ENCODE assay signal across 10 cellular contexts in genomic region chr6:152129606-152130249, GRCh38.
DNase-seq lines count a peak whose midpoint lies in the region; ATAC-seq and TF ChIP-seq lines count a peak whose summit lies in the region.
"Had no signal": no experiment of that assay in that cellular context is flagged by ENCODE, and none has a peak within 500 bp of the region (broad histone marks: within the 10 kb centered on the region; RNA-seq: fewer than 3 reads in every experiment).

No MANE protein-coding gene starts in this region.

- H2AK5ac ChIP-seq in IMR-90 (ENCODE audit: low read depth, low read length): peak overlapping the region; percentile 31; the same call in 1 of the 2 replicates

- H4K5ac ChIP-seq in IMR-90 (ENCODE audit: low read depth, low read length): peak overlapping the region; percentile 33; the same call in 1 of the 2 replicates

- intact Hi-C loops in IMR-90 (cut with micrococcal nuclease): loop anchor here (2.0 to 10.0 kb wide), 3 partner anchors 139 to 685 kb away; no protein-coding TSS in a partner anchor
- intact Hi-C loops in lower lobe of right lung (cut with DNase I): no loop called here

- TF ChIP-seq CTCF in IMR-90 (conservative IDR thresholded peaks at IDR 0.05; ENCODE audit: low read depth, low read length) (no peak), endodermal cell (conservative IDR thresholded peaks at IDR 0.05) (no peak), lower lobe of right lung (IDR thresholded peaks at IDR 0.05) (no peak)

- H3K23ac ChIP-seq in IMR-90 (ENCODE audit: low read depth, low read length): 0 out of 2 replicates have a peak overlapping the region, but pooled peaks have one; percentile 38

- H2AK9ac ChIP-seq in IMR-90 (replicated peaks; ENCODE audit: low read depth, low read length, poor library complexity): peak overlapping the region; percentile 58

- dilution Hi-C loops in IMR-90 (cut with HindIII; ENCODE audit: low sequenced_read_pairs, unreplicated experiment): no loop called here

- no peak overlapping the region for H3K27ac Mint-ChIP-seq in endodermal cell
- H3K27ac Mint-ChIP-seq in stimulated activated effector memory CD8-positive, alpha-beta T cell treated with anti-CD3 and anti-CD28 coated beads, Interleukin-12 subunit alpha, Interleukin-12 subunit beta, amount 100 ng/mL, for 72 hours: peak overlapping the region; percentile 82
- H3K27ac Mint-ChIP-seq: T-helper 2 cell treated with Interferon-gamma antibody and Interleukin-4, amounts not matched to agents 5 μg/mL and 100 μg/mL, for 36 hours had no signal

- no peaks in the 10 kb centered on the region for H3K27me3 Mint-ChIP-seq in endodermal cell (ENCODE audit: insufficient read depth)

- H3K36me3 ChIP-seq in IMR-90 (ENCODE audit: control insufficient read depth, insufficient read depth, low read length) (peaks cover 25% of the 10 kb centered on the region), endodermal cell (ENCODE audit: control insufficient read depth, insufficient read depth, low read length) (no peaks in the 10 kb centered on the region), lower lobe of right lung (peaks cover 85% of the 10 kb centered on the region)

- H3K4me3 ChIP-seq in IMR-90 (ENCODE audit: insufficient read depth, low read depth, low read length) (peak overlapping the region; percentile 25; the same call in 1 of the 2 replicates), endodermal cell (ENCODE audit: low read length) (no peak overlapping the region), lower lobe of right lung (peak overlapping the region; percentile 48)

- H3K9ac ChIP-seq in IMR-90 (ENCODE audit: low read depth, low read length): peak overlapping the region; percentile 60; the same call in 1 of the 2 replicates
- no peak overlapping the region for H3K9ac ChIP-seq in endodermal cell (ENCODE audit: extremely low read depth, low read length, poor library complexity, severe bottlenecking)

- no peaks in the 10 kb centered on the region for H4K20me1 ChIP-seq in IMR-90 (ENCODE audit: insufficient read depth, low read length)

- in situ Hi-C loops in IMR-90 (cut with MboI; ENCODE audit: low sequenced_read_pairs): loop anchor here (25.0 kb wide), 1 partner anchor 692 kb away; no protein-coding TSS in a partner anchor

- DNase-seq in IMR-90 (peak; percentile 60), endodermal cell (no peak), lower lobe of right lung (no peak), NCI-H1092 (lab: John Stamatoyannopoulos, UW) (no peak), HUDEP-2 (lab: John Stamatoyannopoulos, UW; ENCODE audit: unreplicated experiment in 76 of 76) (no peak), activated gamma-delta T cell treated with Interleukin-2 at 50 U/mL for 16 hours (no peak)
- no peak for DNase-seq in stimulated activated effector memory CD8-positive, alpha-beta T cell treated with anti-CD3 and anti-CD28 coated beads, Interleukin-12 subunit alpha, Interleukin-12 subunit beta, amount 100 ng/mL, for 72 hours (ENCODE audit: low spot score in 2 of 2)
- DNase-seq: NCI-H2227 treated with DMSO at 0.1 percent for 48 hours had no signal

- H3K9me3 Mint-ChIP-seq in endodermal cell: no peaks in the 10 kb centered on the region
- no peaks in the 10 kb centered on the region for H3K9me3 Mint-ChIP-seq in stimulated activated effector memory CD8-positive, alpha-beta T cell treated with anti-CD3 and anti-CD28 coated beads, Interleukin-12 subunit alpha, Interleukin-12 subunit beta, amount 100 ng/mL, for 72 hours
- H3K9me3 Mint-ChIP-seq: T-helper 2 cell treated with Interferon-gamma antibody and Interleukin-4, amounts not matched to agents 5 μg/mL and 100 μg/mL, for 36 hours had no signal

- no peak overlapping the region for H3K56ac ChIP-seq in IMR-90 (ENCODE audit: extremely low read depth, insufficient read depth, low read length)

- no peaks in the 10 kb centered on the region for H3K4me1 Mint-ChIP-seq in endodermal cell
- peaks cover 10% of the 10 kb centered on the region for H3K4me1 Mint-ChIP-seq in stimulated activated effector memory CD8-positive, alpha-beta T cell treated with anti-CD3 and anti-CD28 coated beads, Interleukin-12 subunit alpha, Interleukin-12 subunit beta, amount 100 ng/mL, for 72 hours

- H3K4me3 Mint-ChIP-seq in endodermal cell: no peak overlapping the region
- H3K4me3 Mint-ChIP-seq in stimulated activated effector memory CD8-positive, alpha-beta T cell treated with anti-CD3 and anti-CD28 coated beads, Interleukin-12 subunit alpha, Interleukin-12 subunit beta, amount 100 ng/mL, for 72 hours: no peak overlapping the region
- H3K4me3 Mint-ChIP-seq: T-helper 2 cell treated with Interferon-gamma antibody and Interleukin-4, amounts not matched to agents 5 μg/mL and 100 μg/mL, for 36 hours had no signal

- H4K8ac ChIP-seq in IMR-90 (ENCODE audit: low read depth in 2 of 2, low read length in 2 of 2): peak overlapping the region in 1 of 2 experiments; percentile 58; a peak in 1 of 4 replicates

- ATAC-seq in IMR-90 (ENCODE audit: low read depth) (peak; percentile 91), lower lobe of right lung (peak; percentile 71 to 78), HG03378 (IDR thresholded peaks at IDR 0.05; ENCODE audit: unreplicated experiment) (no peak)
- ATAC-seq in stimulated activated effector memory CD8-positive, alpha-beta T cell treated with anti-CD3 and anti-CD28 coated beads, Interleukin-12 subunit alpha, Interleukin-12 subunit beta, amount 100 ng/mL, for 72 hours: no peak

- H3K27ac ChIP-seq in IMR-90 (ENCODE audit: insufficient read depth, low read length) (peak overlapping the region; percentile 98), endodermal cell (ENCODE audit: low read depth, low read length) (peak overlapping the region; percentile 46), lower lobe of right lung (peak overlapping the region; percentile 80)

- POLR2A ChIA-PET in IMR-90 (lab: Charles Lee; ENCODE audit: unreplicated experiment): no interaction called here

- H2AFZ ChIP-seq in IMR-90 (replicated peaks; ENCODE audit: low read length, poor library complexity): peak overlapping the region; percentile 79

- no CpG with 5 or more reads among the region's 11 CpGs for WGBS in IMR-90 (ENCODE audit: extremely low coverage in 2 of 2, insufficient read length in 1 of 2), 2 experiments
- WGBS in endodermal cell (ENCODE audit: insufficient coverage in 1 of 2, insufficient read length in 1 of 2), 2 experiments: 85 to 94% methylated on average over 7 to 11 of the region's 11 CpGs

- peaks cover 6% of the 10 kb centered on the region; the same call in 1 of the 2 replicates for H3K9me1 ChIP-seq in IMR-90 (ENCODE audit: insufficient read depth, low read length)

- peak overlapping the region; percentile 39; the same call in 1 of the 2 replicates for H3K18ac ChIP-seq in IMR-90 (ENCODE audit: low read depth, low read length)

- peak overlapping the region; percentile 67 for H2BK5ac ChIP-seq in IMR-90 (ENCODE audit: low read depth, low read length, poor library complexity, severe bottlenecking)

- CTCF ChIA-PET in IMR-90 (lab: Yijun Ruan, JAX): interaction anchor here (1.0 kb wide), 1 partner anchor 365 kb away, joined by 3 read pairs; no protein-coding TSS in a partner anchor

- H3K27me3 ChIP-seq in IMR-90 (ENCODE audit: control insufficient read depth, insufficient read depth, low read length) (no peaks in the 10 kb centered on the region), endodermal cell (ENCODE audit: control insufficient read depth, insufficient read depth, low read length, poor library complexity, severe bottlenecking) (no peaks in the 10 kb centered on the region), lower lobe of right lung (ENCODE audit: low read depth) (no peaks in the 10 kb centered on the region)

- no TSS peak for BruUV-seq in IMR-90 (replicated peaks; lab: Mats Ljungman, UMichigan)

- H2BK20ac ChIP-seq in IMR-90 (ENCODE audit: low read depth, low read length): peak overlapping the region; percentile 33; the same call in 1 of the 2 replicates

- peak overlapping the region; percentile 25 for H2BK120ac ChIP-seq in IMR-90 (ENCODE audit: low read depth, low read length)

- no peak overlapping the region for H2BK15ac ChIP-seq in IMR-90 (ENCODE audit: low read depth, low read length)

- TF ChIP-seq RAD21 in IMR-90 (IDR thresholded peaks at IDR 0.05; ENCODE audit: low read length): no peak

- peak overlapping the region; percentile 54; the same call in 1 of the 2 replicates for H3K4ac ChIP-seq in IMR-90 (ENCODE audit: low read depth, low read length)

- H3K14ac ChIP-seq in IMR-90 (replicated peaks; ENCODE audit: low read depth, low read length): peak overlapping the region; percentile 82

- peaks cover 5% of the 10 kb centered on the region for H3K36me3 Mint-ChIP-seq in endodermal cell (ENCODE audit: low read depth)
- H3K36me3 Mint-ChIP-seq in stimulated activated effector memory CD8-positive, alpha-beta T cell treated with anti-CD3 and anti-CD28 coated beads, Interleukin-12 subunit alpha, Interleukin-12 subunit beta, amount 100 ng/mL, for 72 hours: peaks cover 71% of the 10 kb centered on the region

- peak overlapping the region; percentile 57 for H3K4me2 ChIP-seq in IMR-90 (ENCODE audit: low read depth, low read length)

- no peak for TF ChIP-seq POLR2A in IMR-90 (IDR thresholded peaks at IDR 0.05; ENCODE audit: low read depth, low read length)

- no peak overlapping the region for H4K91ac ChIP-seq in IMR-90 (ENCODE audit: insufficient read depth, low read depth, low read length)

- peaks cover 8% of the 10 kb centered on the region for H3K4me1 ChIP-seq in IMR-90 (ENCODE audit: control insufficient read depth, insufficient read depth, low read length)
- H3K4me1 ChIP-seq in endodermal cell (ENCODE audit: control insufficient read depth, insufficient read depth, low read length): no peaks in the 10 kb centered on the region
- H3K4me1 ChIP-seq in lower lobe of right lung: peaks cover 16% of the 10 kb centered on the region

- H3K9me3 ChIP-seq in IMR-90 (ENCODE audit: control insufficient read depth, insufficient read depth, low read length) (no peaks in the 10 kb centered on the region), endodermal cell (ENCODE audit: control insufficient read depth, low read length) (no peaks in the 10 kb centered on the region), lower lobe of right lung (no peaks in the 10 kb centered on the region)

- peaks cover 0 to 6% of the 10 kb centered on the region in 2 experiments; a peak in 1 of 4 replicates for H3K79me1 ChIP-seq in IMR-90 (ENCODE audit: low read depth in 1 of 2, low read length in 2 of 2)

TF ChIP-seq in IMR-90, 13 proteins besides CTCF, POLR2A, EP300 and RAD21 (continues in another document):
- TF ChIP-seq MAZ (IDR thresholded peaks at IDR 0.05; ENCODE audit: borderline replicate concordance, low read depth, low read length) (no peak), FOS (IDR thresholded peaks at IDR 0.05; ENCODE audit: low read depth, low read length) (no peak), SMC3 (IDR thresholded peaks at IDR 0.05; ENCODE audit: low read depth, low read length) (no peak), RCOR1 (IDR thresholded peaks at IDR 0.05; ENCODE audit: insufficient replicate concordance, low read length) (no peak)

Comparison
In these comparisons a context has a peak if more than half of its experiments do, and no peak if none do; other contexts are left out.
1. ATAC-seq: peak in IMR-90 (single experiment) and lower lobe of right lung (2 of 2); none in stimulated activated effector memory CD8-positive, alpha-beta T cell treated with anti-CD3 and anti-CD28 coated beads, Interleukin-12 subunit alpha, Interleukin-12 subunit beta, amount 100 ng/mL, for 72 hours (single experiment) and HG03378 (single experiment).
2. H3K27ac ChIP-seq: peak in every context shown above with its lines; median percentile 98 in IMR-90; 80 in lower lobe of right lung; 46 in endodermal cell.